In genomic region chr1:162561616-162562451, GRCh38 we compare ENCODE assay signal across 1 cellular context.
A peak's percentile ranks its signal among the peaks of the same experiment; 100 is the strongest.
TF ChIP-seq lines count a peak whose summit lies in the region.

Gene UAP1, plus strand, starts transcription at chr1:162561722. Its CDS starts 4,347 bp downstream, at chr1:162566069.

TF ChIP-seq in K562, 482 proteins besides CTCF, POLR2A, EP300 and RAD21 (continued from another document and continues in another):
- TF ChIP-seq PREB (CRISPR knock-in tag; IDR thresholded peaks at IDR 0.05) (0 out of 2 replicates have a peak, but pooled peaks have one; percentile 50), POLR2AphosphoS2 (IDR thresholded peaks at IDR 0.05; ENCODE audit: low read length) (peak; percentile 47; the same call in 1 of the 2 replicates), THAP12 (CRISPR knock-in tag; IDR thresholded peaks at IDR 0.05) (peak; percentile 96), GATAD2B (IDR thresholded peaks at IDR 0.05; ENCODE audit: borderline replicate concordance) (peak; percentile 55; the same call in 1 of the 2 replicates), PHF20 (IDR thresholded peaks at IDR 0.05; ENCODE audit: partially characterized antibody) (peak; percentile 60), ZBTB26 (CRISPR knock-in tag; IDR thresholded peaks at IDR 0.05) (peak; percentile 45; the same call in 1 of the 2 replicates), RFX7 (CRISPR knock-in tag; IDR thresholded peaks at IDR 0.05) (no peak), SMARCA5 (IDR thresholded peaks at IDR 0.05) (no peak), UBTF (IDR thresholded peaks at IDR 0.05; ENCODE audit: borderline replicate concordance in 1 of 2, low read depth in 2 of 2, low read length in 2 of 2) (peak in 1 of 2 experiments; percentile 74; a peak in 2 of 4 replicates), TEAD1 (CRISPR knock-in tag; IDR thresholded peaks at IDR 0.05) (peak in 1 of 2 experiments; percentile 85; a peak in 2 of 4 replicates), TEAD4 (IDR thresholded peaks at IDR 0.05; ENCODE audit: low read length) (no peak), TEAD4 (CRISPR knock-in tag; IDR thresholded peaks at IDR 0.05; ENCODE audit: borderline replicate concordance) (peak; percentile 96), KAT8 (IDR thresholded peaks at IDR 0.05; ENCODE audit: low read depth) (no peak), ZNF696 (CRISPR knock-in tag; conservative IDR thresholded peaks at IDR 0.05) (no peak), ZNF764 (CRISPR knock-in tag; IDR thresholded peaks at IDR 0.05; ENCODE audit: low read depth) (0 out of 2 replicates have a peak, but pooled peaks have one; percentile 13), MTA1 (IDR thresholded peaks at IDR 0.05; ENCODE audit: borderline replicate concordance) (no peak), CBFB (CRISPR knock-in tag; IDR thresholded peaks at IDR 0.05) (peak; percentile 25; the same call in 1 of the 2 replicates), STAT5B (CRISPR knock-in tag; IDR thresholded peaks at IDR 0.05) (no peak), ASH1L (IDR thresholded peaks at IDR 0.05; ENCODE audit: borderline replicate concordance, low read depth, partially characterized antibody) (no peak), BMI1 (IDR thresholded peaks at IDR 0.05; ENCODE audit: low read length) (no peak), FOS (IDR thresholded peaks at IDR 0.05; ENCODE audit: extremely low read depth, insufficient read length) (no peak), SP2 (IDR thresholded peaks at IDR 0.05; ENCODE audit: extremely low read depth, low read depth, low read length, poor library complexity, severe bottlenecking) (no peak), MAZ (CRISPR knock-in tag; conservative IDR thresholded peaks at IDR 0.05 in 1 of 2, IDR thresholded peaks at IDR 0.05 in 1 of 2) (peak; percentile 78 to 99; a peak in 3 of 4 replicates), RBM14 (IDR thresholded peaks at IDR 0.05; ENCODE audit: borderline replicate concordance, insufficient read depth, low read depth, low read length) (0 out of 2 replicates have a peak, but pooled peaks have one; percentile 56), SMARCE1 (IDR thresholded peaks at IDR 0.05) (peak; percentile 26; the same call in 1 of the 2 replicates), ZNF431 (CRISPR knock-in tag; IDR thresholded peaks at IDR 0.05) (peak; percentile 29), ZNF280B (CRISPR knock-in tag; IDR thresholded peaks at IDR 0.05) (no peak), E2F4 (CRISPR knock-in tag; IDR thresholded peaks at IDR 0.05; ENCODE audit: low read depth) (peak; percentile 68; the same call in 1 of the 2 replicates), KDM4B (IDR thresholded peaks at IDR 0.05; ENCODE audit: borderline replicate concordance in 2 of 2, low read depth in 1 of 2) (0 out of 4 replicates have a peak, but pooled peaks of 1 of the 2 experiments have one; percentile 79), HNRNPK (IDR thresholded peaks at IDR 0.05; ENCODE audit: low read depth, low read length, poor library complexity, severe bottlenecking) (peak; percentile 57), MAFF (IDR thresholded peaks at IDR 0.05; ENCODE audit: low read length) (no peak), ZNF3 (CRISPR knock-in tag; IDR thresholded peaks at IDR 0.05) (no peak), ZNF740 (CRISPR knock-in tag; IDR thresholded peaks at IDR 0.05) (0 out of 2 replicates have a peak, but pooled peaks have one; percentile 34), ZNF740 (tag; IDR thresholded peaks at IDR 0.05) (no peak), PTRF (tag; IDR thresholded peaks at IDR 0.05) (no peak), SOX6 (IDR thresholded peaks at IDR 0.05) (no peak), ARID2 (IDR thresholded peaks at IDR 0.05) (peak; percentile 47; the same call in 1 of the 2 replicates), TCFL5 (CRISPR knock-in tag; conservative IDR thresholded peaks at IDR 0.05) (no peak), CEBPG (CRISPR knock-in tag; IDR thresholded peaks at IDR 0.05) (no peak), CEBPG (tag; conservative IDR thresholded peaks at IDR 0.05 in 1 of 2, IDR thresholded peaks at IDR 0.05 in 1 of 2) (no peak), ZKSCAN3 (CRISPR knock-in tag; IDR thresholded peaks at IDR 0.05) (no peak), FOSL1 (tag; conservative IDR thresholded peaks at IDR 0.05) (0 out of 2 replicates have a peak, but pooled peaks have one; percentile 25), SMAD4 (CRISPR knock-in tag; conservative IDR thresholded peaks at IDR 0.05) (peak; percentile 84), MIER1 (IDR thresholded peaks at IDR 0.05; ENCODE audit: low read depth) (no peak), GTF2A2 (tag; IDR thresholded peaks at IDR 0.05) (peak; percentile 79), DEAF1 (CRISPR knock-in tag; IDR thresholded peaks at IDR 0.05) (0 out of 2 replicates have a peak, but pooled peaks have one; percentile 1), ZNF551 (CRISPR knock-in tag; IDR thresholded peaks at IDR 0.05) (no peak), ELF1 (tag; IDR thresholded peaks at IDR 0.05) (no peak), ZBTB17 (CRISPR knock-in tag; IDR thresholded peaks at IDR 0.05) (peak; percentile 60; the same call in 1 of the 2 replicates), CTBP1 (IDR thresholded peaks at IDR 0.05; ENCODE audit: borderline replicate concordance) (peak; percentile 63), ZNF584 (CRISPR knock-in tag; IDR thresholded peaks at IDR 0.05; ENCODE audit: low read depth) (no peak), POLR2B (IDR thresholded peaks at IDR 0.05; ENCODE audit: low read depth, partially characterized antibody) (peak; percentile 76), SIN3A (IDR thresholded peaks at IDR 0.05; ENCODE audit: borderline replicate concordance in 2 of 2, control insufficient read depth in 1 of 2, low read depth in 2 of 2, low read length in 2 of 2) (peak; percentile 79 to 86; a peak in 3 of 4 replicates), PHF21A (IDR thresholded peaks at IDR 0.05; ENCODE audit: borderline replicate concordance, low read depth) (no peak), ZNF76 (CRISPR knock-in tag; IDR thresholded peaks at IDR 0.05; ENCODE audit: borderline replicate concordance) (peak; percentile 76; the same call in 1 of the 2 replicates)
